In the genomic region with DNA sequence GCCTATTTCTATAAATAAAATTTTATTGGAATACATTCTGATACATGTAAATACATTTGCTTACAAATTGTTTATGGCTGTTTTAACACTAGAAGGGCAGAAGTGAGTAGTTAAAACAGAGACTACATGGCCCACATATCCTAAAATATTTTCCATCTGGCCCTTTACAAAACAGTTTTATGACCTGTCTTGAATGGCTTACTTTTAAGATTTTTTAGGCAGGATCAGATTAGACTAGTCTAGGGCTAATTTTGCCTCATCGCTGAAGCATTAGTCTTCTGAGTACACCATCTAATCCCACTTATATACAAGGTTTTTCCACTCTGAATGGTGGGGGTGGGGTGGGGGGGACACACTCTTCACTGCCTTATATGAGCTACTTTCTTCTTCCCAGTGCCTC, we compare ENCODE assay signal across 37 cellular contexts. TPM values are rescaled to one million over a fixed set of nuclear protein-coding genes. Genes with fewer than 3 reads are reported as not detected.
DNase-seq lines count a peak whose midpoint lies in the region; ATAC-seq, FAIRE-seq and TF ChIP-seq lines count a peak whose summit lies in the region.
"Had no signal": no experiment of that assay in that cellular context is flagged by ENCODE, and none has a peak within 500 bp of the region (broad histone marks: within the 10 kb centered on the region; RNA-seq: fewer than 3 reads in every experiment).

No MANE protein-coding gene starts in this region.

- TF ChIP-seq CTCF in fibroblast of villous mesenchyme (IDR thresholded peaks at IDR 0.05; ENCODE audit: insufficient read depth, low read depth, low read length) (no peak), hepatocyte (IDR thresholded peaks at IDR 0.05; ENCODE audit: poor library complexity) (no peak), smooth muscle cell (IDR thresholded peaks at IDR 0.05; ENCODE audit: borderline replicate concordance, insufficient read depth, poor library complexity, severe bottlenecking) (no peak)

- no peaks in the 10 kb centered on the region for H3K36me3 ChIP-seq in hepatocyte (replicated peaks; ENCODE audit: insufficient read depth, low read depth)
- H3K36me3 ChIP-seq in smooth muscle cell (ENCODE audit: low read depth), result no peaks in the 10 kb centered on the region
- H3K36me3 ChIP-seq: BE2C; BLaER1; BLaER1 treated with 17β-estradiol and CSF1 and Interleukin-3, amounts not matched to agents 10 nM and 100 nM had no signal

- peak; percentile 91 for FAIRE-seq in endometrium (lab: Jason Lieb, UNC)
- FAIRE-seq: A204.1, A549, D721Med had no signal

- H3K4me1 ChIP-seq in hepatocyte (ENCODE audit: insufficient read depth) (no peaks in the 10 kb centered on the region), smooth muscle cell (ENCODE audit: low read depth) (peaks cover 3% of the 10 kb centered on the region)
- H3K4me1 ChIP-seq: A549; BE2C; BLaER1; BLaER1 treated with 17β-estradiol and CSF1 and Interleukin-3, amounts not matched to agents 10 nM and 100 nM; Caco-2 had no signal

- H3K4me3 Mint-ChIP-seq in stimulated activated naive B cell treated with anti-CD40 and anti-IgM and Interleukin-4, amounts not matched to agents 10 μg/mL and 1 μg/mL and 100 μg/mL, for 72 hours, result no peak overlapping the region
- H3K4me3 Mint-ChIP-seq: B cell; CD14-positive monocyte; CD4-positive, alpha-beta memory T cell; CD4-positive, alpha-beta T cell; CD4-positive, CD25-positive, alpha-beta regulatory T cell; CD8-positive, alpha-beta memory T cell; CD8-positive, alpha-beta T cell had no signal

- no peaks in the 10 kb centered on the region for H3K36me3 Mint-ChIP-seq in stimulated activated naive B cell treated with anti-CD40 and anti-IgM and Interleukin-4, amounts not matched to agents 10 μg/mL and 1 μg/mL and 100 μg/mL, for 72 hours
- no peaks in the 10 kb centered on the region for H3K36me3 Mint-ChIP-seq in activated naive CD4-positive, alpha-beta T cell treated with anti-CD3 and anti-CD28 coated beads, Interleukin-2, amount 50 U/mL, for 72 hours
- H3K36me3 Mint-ChIP-seq: CD14-positive monocyte; CD4-positive, alpha-beta memory T cell; CD4-positive, CD25-positive, alpha-beta regulatory T cell; CD8-positive, alpha-beta memory T cell; CD8-positive, alpha-beta T cell had no signal

- H3K4me1 Mint-ChIP-seq in stimulated activated naive B cell treated with anti-CD40 and anti-IgM and Interleukin-4, amounts not matched to agents 10 μg/mL and 1 μg/mL and 100 μg/mL, for 72 hours, result peaks cover 4 to 10% of the 10 kb centered on the region in 2 donors

- H4K20me1 ChIP-seq in hepatocyte (ENCODE audit: insufficient read depth, poor library complexity, severe bottlenecking) (no peaks in the 10 kb centered on the region), smooth muscle cell (ENCODE audit: low read depth) (peaks cover 31% of the 10 kb centered on the region)
- H4K20me1 ChIP-seq: BLaER1; BLaER1 treated with 17β-estradiol and CSF1 and Interleukin-3, amounts not matched to agents 10 nM and 100 nM had no signal

- H3K79me2 ChIP-seq in hepatocyte, result peaks cover 3% of the 10 kb centered on the region
- H3K79me2 ChIP-seq in smooth muscle cell (ENCODE audit: low read depth), result peaks cover 20% of the 10 kb centered on the region

- H3K27ac ChIP-seq in hepatocyte, result peak overlapping the region; percentile 43
- peak overlapping the region; percentile 44 for H3K27ac ChIP-seq in smooth muscle cell (ENCODE audit: low read depth)
- H3K27ac ChIP-seq: 22Rv1; A549; BLaER1; BLaER1 treated with 17β-estradiol and CSF1 and Interleukin-3, amounts not matched to agents 10 nM and 100 nM; C4-2B had no signal

- no peak overlapping the region for H3K27ac Mint-ChIP-seq in stimulated activated naive B cell treated with anti-CD40 and anti-IgM and Interleukin-4, amounts not matched to agents 10 μg/mL and 1 μg/mL and 100 μg/mL, for 72 hours
- H3K27ac Mint-ChIP-seq in activated naive CD4-positive, alpha-beta T cell treated with anti-CD3 and anti-CD28 coated beads, Interleukin-2, amount 50 U/mL, for 72 hours, result no peak overlapping the region
- H3K27ac Mint-ChIP-seq: B cell; CD14-positive monocyte; CD4-positive, alpha-beta memory T cell; CD4-positive, alpha-beta T cell; CD4-positive, CD25-positive, alpha-beta regulatory T cell; CD8-positive, alpha-beta T cell had no signal

- DNase-seq in fibroblast of villous mesenchyme (ENCODE audit: low read depth), result peak; percentile 91
- no peak for DNase-seq in hepatocyte (ENCODE audit: low spot score)
- DNase-seq in smooth muscle cell (lab: John Stamatoyannopoulos, UW; ENCODE audit: unreplicated experiment), result no peak
- no peak for DNase-seq in stimulated activated naive B cell treated with anti-CD40 and anti-IgM and Interleukin-4, amounts not matched to agents 10 μg/mL and 1 μg/mL and 100 μg/mL, for 72 hours
- no peak for DNase-seq in NCI-H2227 treated with DMSO at 0.1 percent for 48 hours (lab: John Stamatoyannopoulos, UW)
- DNase-seq in activated naive CD4-positive, alpha-beta T cell treated with anti-CD3 and anti-CD28 coated beads, Interleukin-2, amount 50 U/mL, for 72 hours (ENCODE audit: low spot score in 2 of 2), result no peak
- DNase-seq: 8988T; ACHN; AML-193; BE2C; C1 segment of cervical spinal cord; Caco-2; Calu3; CD4-positive, alpha-beta memory T cell; CD4-positive, alpha-beta T cell; CD4-positive, CD25-positive, alpha-beta regulatory T cell; CD8-positive, alpha-beta memory T cell; CD8-positive, alpha-beta T cell; COR-L47; DMS 273 treated with DMSO at 0.1 percent for 48 hours; DMS153; DMS53; DMS79; DMS79 treated with DMSO at 0.1 percent for 48 hours; DND-41; EL had no signal

- H3K4me2 ChIP-seq in hepatocyte, result no peak overlapping the region
- no peak overlapping the region for H3K4me2 ChIP-seq in smooth muscle cell
- H3K4me2 ChIP-seq: A549; BLaER1; BLaER1 treated with 17β-estradiol and CSF1 and Interleukin-3, amounts not matched to agents 10 nM and 100 nM had no signal

- no peak overlapping the region for H3K9ac ChIP-seq in smooth muscle cell (ENCODE audit: low read depth)
- H3K9ac ChIP-seq: BLaER1; BLaER1 treated with 17β-estradiol and CSF1 and Interleukin-3, amounts not matched to agents 10 nM and 100 nM had no signal

- H3K9me2 ChIP-seq in hepatocyte (replicated peaks; ENCODE audit: insufficient read depth), result no peaks in the 10 kb centered on the region

- H3K9me3 Mint-ChIP-seq in stimulated activated naive B cell treated with anti-CD40 and anti-IgM and Interleukin-4, amounts not matched to agents 10 μg/mL and 1 μg/mL and 100 μg/mL, for 72 hours, result no peaks in the 10 kb centered on the region
- no peaks in the 10 kb centered on the region for H3K9me3 Mint-ChIP-seq in activated naive CD4-positive, alpha-beta T cell treated with anti-CD3 and anti-CD28 coated beads, Interleukin-2, amount 50 U/mL, for 72 hours
- H3K9me3 Mint-ChIP-seq: CD14-positive monocyte; CD4-positive, alpha-beta T cell; CD4-positive, CD25-positive, alpha-beta regulatory T cell; CD8-positive, alpha-beta T cell had no signal

- 65% methylated on average over 1 of the region's 1 CpG for WGBS in hepatocyte (ENCODE audit: low lambda C conversion rate, missing lambda C conversion rate)
- WGBS in smooth muscle cell (ENCODE audit: low lambda C conversion rate), result 43% methylated on average over 1 of the region's 1 CpG

- H3K27me3 Mint-ChIP-seq in stimulated activated naive B cell treated with anti-CD40 and anti-IgM and Interleukin-4, amounts not matched to agents 10 μg/mL and 1 μg/mL and 100 μg/mL, for 72 hours, result no peaks in the 10 kb centered on the region
- H3K27me3 Mint-ChIP-seq: B cell; CD4-positive, alpha-beta memory T cell; CD4-positive, alpha-beta T cell; CD8-positive, alpha-beta memory T cell had no signal

- no peak overlapping the region for H2AFZ ChIP-seq in hepatocyte
- H2AFZ ChIP-seq in smooth muscle cell (ENCODE audit: low read depth), result no peak overlapping the region

- peaks cover 6% of the 10 kb centered on the region for H3F3A ChIP-seq in smooth muscle cell (ENCODE audit: low read depth)

- H3K9me3 ChIP-seq in hepatocyte (ENCODE audit: low read depth) (no peaks in the 10 kb centered on the region), smooth muscle cell (replicated peaks; ENCODE audit: low read depth) (no peaks in the 10 kb centered on the region)
- H3K9me3 ChIP-seq: A549, BE2C, BLaER1, Caco-2 had no signal

- H3K27me3 ChIP-seq in hepatocyte (no peaks in the 10 kb centered on the region), smooth muscle cell (ENCODE audit: low read depth) (no peaks in the 10 kb centered on the region)
- H3K27me3 ChIP-seq: BLaER1; BLaER1 treated with 17β-estradiol and CSF1 and Interleukin-3, amounts not matched to agents 10 nM and 100 nM had no signal

- no peak overlapping the region for H3K4me3 ChIP-seq in fibroblast of villous mesenchyme (ENCODE audit: low read depth, low read length)
- H3K4me3 ChIP-seq in hepatocyte, result no peak overlapping the region
- no peak overlapping the region for H3K4me3 ChIP-seq in smooth muscle cell
- H3K4me3 ChIP-seq: A549; BLaER1; BLaER1 treated with 17β-estradiol and CSF1 and Interleukin-3, amounts not matched to agents 10 nM and 100 nM had no signal

- no peak for ATAC-seq in stimulated activated naive B cell treated with anti-CD40 and anti-IgM and Interleukin-4, amounts not matched to agents 10 μg/mL and 1 μg/mL and 100 μg/mL, for 72 hours (replicated peaks)
- no peak for ATAC-seq in GM21381 (IDR thresholded peaks at IDR 0.05; ENCODE audit: unreplicated experiment)
- ATAC-seq in activated naive CD4-positive, alpha-beta T cell treated with anti-CD3 and anti-CD28 coated beads, Interleukin-2, amount 50 U/mL, for 72 hours, result no peak
- ATAC-seq: A549; CD8-positive, alpha-beta T cell had no signal

RNA-seq across cellular contexts. Expression of a gene that starts 27.1 kb away (rescaled TPM):
- total RNA-seq in fibroblast of villous mesenchyme (12.1 and 13.5 TPM in 2 replicates), hepatocyte (38.9 and 48.6 TPM in 2 replicates), smooth muscle cell (99.7 and 102 TPM in 2 replicates)
- polyA plus RNA-seq in hepatocyte (88.9 and 96.1 TPM in 2 replicates), smooth muscle cell (130 and 138 TPM in 2 replicates)
- total RNA-seq in activated naive CD4-positive, alpha-beta T cell treated with anti-CD3 and anti-CD28 coated beads, Interleukin-2, amount 50 U/mL, for 72 hours, result 10 to 100 TPM; 11.0 to 18.8 TPM
